In genomic region chr18:75437979-75438378, GRCh38 we compare ENCODE assay signal across 35 cellular contexts. TPM values are rescaled to one million over a fixed set of nuclear protein-coding genes. Genes with fewer than 3 reads are reported as not detected.
DNase-seq lines count a peak whose midpoint lies in the region; ATAC-seq and TF ChIP-seq lines count a peak whose summit lies in the region.
"Had no signal": no experiment of that assay in that cellular context is flagged by ENCODE, and none has a peak within 500 bp of the region (broad histone marks: within the 10 kb centered on the region; RNA-seq: fewer than 3 reads in every experiment).

No MANE protein-coding gene starts in this region.

- H3K36me3 Mint-ChIP-seq in activated CD4-positive, alpha-beta T cell treated with anti-CD3 and anti-CD28 coated beads, Interleukin-2, amount 10 ng/mL, durations not matched to agents 24 days and 14 days (ENCODE audit: low read depth) = no peaks in the 10 kb centered on the region
- H3K36me3 Mint-ChIP-seq in activated CD4-positive, alpha-beta T cell treated with anti-CD3 and anti-CD28 coated beads for 36 hours (ENCODE audit: low read depth) = no peaks in the 10 kb centered on the region
- H3K36me3 Mint-ChIP-seq: CD14-positive monocyte; CD4-positive, alpha-beta memory T cell; CD4-positive, CD25-positive, alpha-beta regulatory T cell; CD8-positive, alpha-beta memory T cell; CD8-positive, alpha-beta T cell had no signal

- no peak for TF ChIP-seq EP300 in esophagus muscularis mucosa (IDR thresholded peaks at IDR 0.05)

- H3K9me3 Mint-ChIP-seq in activated CD4-positive, alpha-beta T cell treated with anti-CD3 and anti-CD28 coated beads, Interleukin-2, amount 10 ng/mL, durations not matched to agents 24 days and 14 days = no peaks in the 10 kb centered on the region
- no peaks in the 10 kb centered on the region for H3K9me3 Mint-ChIP-seq in activated CD4-positive, alpha-beta T cell treated with anti-CD3 and anti-CD28 coated beads for 36 hours (ENCODE audit: low read depth)
- H3K9me3 Mint-ChIP-seq: CD14-positive monocyte; CD4-positive, alpha-beta memory T cell; CD4-positive, alpha-beta T cell; CD4-positive, CD25-positive, alpha-beta regulatory T cell; CD8-positive, alpha-beta T cell had no signal

- H3K4me3 ChIP-seq in HEK293 (ENCODE audit: low read depth, low read length) (no peak overlapping the region), esophagus muscularis mucosa (no peak overlapping the region)
- H3K4me3 ChIP-seq: A549; BLaER1; BLaER1 treated with 17β-estradiol and CSF1 and Interleukin-3, amounts not matched to agents 10 nM and 100 nM had no signal

- peak; percentile 24 for DNase-seq in activated CD4-positive, alpha-beta T cell treated with anti-CD3 and anti-CD28 coated beads, Interleukin-2, amount 10 ng/mL, durations not matched to agents 24 days and 14 days
- DNase-seq in activated CD4-positive, alpha-beta T cell treated with anti-CD3 and anti-CD28 coated beads for 36 hours = no peak
- peak; percentile 80 for DNase-seq in esophagus muscularis mucosa (ENCODE audit: extremely low spot score)
- no peak for DNase-seq in NCI-H1417 (lab: John Stamatoyannopoulos, UW)
- DNase-seq in AML-193 (lab: John Stamatoyannopoulos, UW) = no peak
- DNase-seq: 8988T; ACHN; BE2C; C1 segment of cervical spinal cord; Caco-2; Calu3; CD4-positive, alpha-beta memory T cell; CD4-positive, alpha-beta T cell; CD4-positive, CD25-positive, alpha-beta regulatory T cell; CD8-positive, alpha-beta memory T cell; CD8-positive, alpha-beta T cell; COR-L47; DMS 273 treated with DMSO at 0.1 percent for 48 hours; DMS153; DMS53; DMS79; DMS79 treated with DMSO at 0.1 percent for 48 hours; DND-41; EL had no signal

- no peak overlapping the region for H3K27ac Mint-ChIP-seq in activated CD4-positive, alpha-beta T cell treated with anti-CD3 and anti-CD28 coated beads, Interleukin-2, amount 10 ng/mL, durations not matched to agents 24 days and 14 days
- no peak overlapping the region for H3K27ac Mint-ChIP-seq in activated CD4-positive, alpha-beta T cell treated with anti-CD3 and anti-CD28 coated beads for 36 hours
- H3K27ac Mint-ChIP-seq: B cell; CD14-positive monocyte; CD4-positive, alpha-beta memory T cell; CD4-positive, alpha-beta T cell; CD4-positive, CD25-positive, alpha-beta regulatory T cell; CD8-positive, alpha-beta memory T cell; CD8-positive, alpha-beta T cell had no signal

- H3K4me3 Mint-ChIP-seq in activated CD4-positive, alpha-beta T cell treated with anti-CD3 and anti-CD28 coated beads, Interleukin-2, amount 10 ng/mL, durations not matched to agents 24 days and 14 days = no peak overlapping the region
- H3K4me3 Mint-ChIP-seq in activated CD4-positive, alpha-beta T cell treated with anti-CD3 and anti-CD28 coated beads for 36 hours = no peak overlapping the region
- H3K4me3 Mint-ChIP-seq: B cell; CD14-positive monocyte; CD4-positive, alpha-beta memory T cell; CD4-positive, alpha-beta T cell; CD4-positive, CD25-positive, alpha-beta regulatory T cell; CD8-positive, alpha-beta memory T cell; CD8-positive, alpha-beta T cell had no signal

- peaks cover 4% of the 10 kb centered on the region for H3K27me3 Mint-ChIP-seq in activated CD4-positive, alpha-beta T cell treated with anti-CD3 and anti-CD28 coated beads, Interleukin-2, amount 10 ng/mL, durations not matched to agents 24 days and 14 days
- peaks cover 19% of the 10 kb centered on the region for H3K27me3 Mint-ChIP-seq in activated CD4-positive, alpha-beta T cell treated with anti-CD3 and anti-CD28 coated beads for 36 hours
- H3K27me3 Mint-ChIP-seq: CD4-positive, CD25-positive, alpha-beta regulatory T cell had no signal

- intact Hi-C loops in activated CD4-positive, alpha-beta T cell treated with anti-CD3 and anti-CD28 coated beads, Interleukin-2, amount 10 ng/mL, durations not matched to agents 24 days and 14 days (cut with micrococcal nuclease) = no loop called here
- intact Hi-C loops in activated CD4-positive, alpha-beta T cell treated with anti-CD3 and anti-CD28 coated beads for 36 hours (cut with DNase I, micrococcal nuclease) = no loop called here
- intact Hi-C loops in esophagus muscularis mucosa (cut with DNase I) = no loop called here

- H3K9me3 ChIP-seq in HEK293 (ENCODE audit: control insufficient read depth, insufficient read depth, low read depth, low read length) (no peaks in the 10 kb centered on the region), esophagus muscularis mucosa (no peaks in the 10 kb centered on the region)
- H3K9me3 ChIP-seq: A549; BE2C; BLaER1; BLaER1 treated with 17β-estradiol and CSF1 and Interleukin-3, amounts not matched to agents 10 nM and 100 nM; Caco-2 had no signal

- H3K4me1 ChIP-seq in HEK293 (ENCODE audit: control insufficient read depth, insufficient read depth, low read length) (no peaks in the 10 kb centered on the region), esophagus muscularis mucosa (no peaks in the 10 kb centered on the region)
- H3K4me1 ChIP-seq: A549; BE2C; BLaER1; BLaER1 treated with 17β-estradiol and CSF1 and Interleukin-3, amounts not matched to agents 10 nM and 100 nM; Caco-2 had no signal

- TF ChIP-seq CTCF in HEK293 (tag by site-specific recombination; IDR thresholded peaks at IDR 0.05) (no peak), esophagus muscularis mucosa (IDR thresholded peaks at IDR 0.05) (no peak)

- no peaks in the 10 kb centered on the region for H3K27me3 ChIP-seq in esophagus muscularis mucosa
- H3K27me3 ChIP-seq: BE2C; BLaER1; BLaER1 treated with 17β-estradiol and CSF1 and Interleukin-3, amounts not matched to agents 10 nM and 100 nM had no signal

- H3K27ac ChIP-seq in HEK293 (ENCODE audit: extremely low read depth, low read depth, low read length) (no peak overlapping the region), esophagus muscularis mucosa (replicated peaks in 1 of 4) (no peak overlapping the region)
- H3K27ac ChIP-seq: 22Rv1; A549; BLaER1; BLaER1 treated with 17β-estradiol and CSF1 and Interleukin-3, amounts not matched to agents 10 nM and 100 nM; C4-2B had no signal

- POLR2A ChIA-PET in activated CD4-positive, alpha-beta T cell treated with anti-CD3 and anti-CD28 coated beads for 36 hours (lab: Charles Lee) = no interaction called here
- POLR2A ChIA-PET in HEK293 (lab: Yijun Ruan, JAX) = no interaction called here

- no peak for TF ChIP-seq POLR2A in esophagus muscularis mucosa (IDR thresholded peaks at IDR 0.05; ENCODE audit: low read depth)

- H3K36me3 ChIP-seq in HEK293 (ENCODE audit: control insufficient read depth in 2 of 2, insufficient read depth in 1 of 2, low read length in 2 of 2) = no peaks in the 10 kb centered on the region
- H3K36me3 ChIP-seq in esophagus muscularis mucosa = no peaks in the 10 kb centered on the region
- H3K36me3 ChIP-seq: BE2C; BLaER1; BLaER1 treated with 17β-estradiol and CSF1 and Interleukin-3, amounts not matched to agents 10 nM and 100 nM had no signal

- H3K4me1 Mint-ChIP-seq in activated CD4-positive, alpha-beta T cell treated with anti-CD3 and anti-CD28 coated beads, Interleukin-2, amount 10 ng/mL, durations not matched to agents 24 days and 14 days = no peaks in the 10 kb centered on the region
- H3K4me1 Mint-ChIP-seq in activated CD4-positive, alpha-beta T cell treated with anti-CD3 and anti-CD28 coated beads for 36 hours = no peaks in the 10 kb centered on the region
- H3K4me1 Mint-ChIP-seq: B cell; CD14-positive monocyte; CD4-positive, alpha-beta memory T cell; CD4-positive, CD25-positive, alpha-beta regulatory T cell; CD8-positive, alpha-beta memory T cell had no signal

- no peak for ATAC-seq in activated CD4-positive, alpha-beta T cell treated with anti-CD3 and anti-CD28 coated beads for 36 hours
- ATAC-seq: A549; CD8-positive, alpha-beta T cell had no signal

- CTCF ChIA-PET in activated CD4-positive, alpha-beta T cell treated with anti-CD3 and anti-CD28 coated beads for 36 hours (lab: Charles Lee) = no interaction called here
- CTCF ChIA-PET in HEK293 (lab: Yijun Ruan, JAX) = no interaction called here

- WGBS in esophagus muscularis mucosa = 89% methylated on average over 3 of the region's 3 CpGs

TF ChIP-seq in HEK293, 187 proteins besides CTCF, POLR2A, EP300 and RAD21:
- TF ChIP-seq SP7 (tag by site-specific recombination; IDR thresholded peaks at IDR 0.05) = no peak
- no peak for TF ChIP-seq ZBTB17 (tag by site-specific recombination; IDR thresholded peaks at IDR 0.05)
- TF ChIP-seq ZNF449 (tag by site-specific recombination; IDR thresholded peaks at IDR 0.05) = 0 out of 2 replicates have a peak, but pooled peaks have one; percentile 56

RNA-seq across cellular contexts. Expression of gene SMIM21, which starts 10.5 kb away (rescaled TPM):
- not detected in 2 replicates for total RNA-seq in activated CD4-positive, alpha-beta T cell treated with anti-CD3 and anti-CD28 coated beads, Interleukin-2, amount 10 ng/mL, durations not matched to agents 24 days and 14 days
- total RNA-seq in activated CD4-positive, alpha-beta T cell treated with anti-CD3 and anti-CD28 coated beads for 36 hours = not detected
- total RNA-seq in esophagus muscularis mucosa = not detected
- total RNA-seq: A172; A673; B cell; Caco-2; Calu3; CD4-positive, alpha-beta memory T cell; CD4-positive, alpha-beta T cell; CD4-positive, CD25-positive, alpha-beta regulatory T cell; CD8-positive, alpha-beta memory T cell; CD8-positive, alpha-beta T cell; Daoy had no signal

Comparison
In these comparisons a context has a peak if more than half of its experiments do, and no peak if none do; other contexts are left out.
1. DNase-seq: peak in activated CD4-positive, alpha-beta T cell treated with anti-CD3 and anti-CD28 coated beads, Interleukin-2, amount 10 ng/mL, durations not matched to agents 24 days and 14 days (single experiment) and esophagus muscularis mucosa (single experiment); none in activated CD4-positive, alpha-beta T cell treated with anti-CD3 and anti-CD28 coated beads for 36 hours (single experiment), NCI-H1417 (0 of 3) and AML-193 (0 of 2).